ENCODE assay signal across 17 cellular contexts in the genomic region with DNA sequence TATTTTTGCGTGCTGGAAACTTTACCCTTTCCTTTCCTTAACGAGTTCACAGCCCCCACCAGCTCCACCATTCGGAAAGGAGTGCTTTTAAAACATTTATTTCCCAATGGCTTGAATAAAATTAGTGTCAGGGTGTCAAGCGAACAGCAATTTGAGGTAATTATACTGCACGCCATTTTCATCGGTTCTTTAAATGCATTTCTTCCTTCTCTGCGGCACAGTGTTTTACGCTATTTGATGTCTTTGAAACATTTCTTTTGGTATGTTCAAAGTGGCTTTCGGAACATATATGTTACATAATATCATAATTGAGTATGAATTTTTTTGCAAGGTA. TPM values are rescaled to one million over a fixed set of nuclear protein-coding genes. Genes with fewer than 3 reads are reported as not detected.
DNase-seq lines count a peak whose midpoint lies in the region; ATAC-seq, FAIRE-seq and TF ChIP-seq lines count a peak whose summit lies in the region.
"Had no signal": no experiment of that assay in that cellular context is flagged by ENCODE, and none has a peak within 500 bp of the region (broad histone marks: within the 10 kb centered on the region; RNA-seq: fewer than 3 reads in every experiment).

No MANE protein-coding gene starts in this region.

- FAIRE-seq in astrocyte (lab: Jason Lieb, UNC) = no peak
- FAIRE-seq: TTC549 had no signal

- H3K79me2 ChIP-seq in astrocyte (ENCODE audit: insufficient read depth, low read length) = no peaks in the 10 kb centered on the region
- H3K79me2 ChIP-seq: parathyroid adenoma had no signal

- H3K27ac Mint-ChIP-seq in HFFc6 = no peak overlapping the region
- H3K27ac Mint-ChIP-seq in astrocyte (ENCODE audit: unreplicated experiment) = no peak overlapping the region
- H3K27ac Mint-ChIP-seq in progenitor cell of endocrine pancreas = no peak overlapping the region
- H3K27ac Mint-ChIP-seq: activated CD4-positive, alpha-beta memory T cell treated with anti-CD3 and anti-CD28 coated beads for 36 hours; activated T-cell treated with anti-CD3 and anti-CD28 coated beads, Interleukin-2, amount 50 U/mL, for 72 hours; CD4-positive, alpha-beta T cell had no signal

- peaks cover 18% of the 10 kb centered on the region for H3K4me1 ChIP-seq in astrocyte (ENCODE audit: insufficient read depth, low read length)
- H3K4me1 ChIP-seq: parathyroid adenoma, SJSA1 had no signal

- H2AFZ ChIP-seq in astrocyte (ENCODE audit: low read depth, low read length) = peak overlapping the region; percentile 38
- H2AFZ ChIP-seq: parathyroid adenoma had no signal

- TF ChIP-seq CTCF in HFFc6 (IDR thresholded peaks at IDR 0.05) (no peak), astrocyte (IDR thresholded peaks at IDR 0.05; ENCODE audit: insufficient read depth, low read depth, low read length) (no peak), progenitor cell of endocrine pancreas (IDR thresholded peaks at IDR 0.05; ENCODE audit: unreplicated experiment) (no peak)

- no peak overlapping the region for H3K27ac ChIP-seq in astrocyte (ENCODE audit: low read depth, low read length)
- H3K27ac ChIP-seq: parathyroid adenoma, SJSA1 had no signal

- peaks cover 25% of the 10 kb centered on the region for H3K27me3 ChIP-seq in astrocyte (ENCODE audit: insufficient read depth, low read length)
- H3K27me3 ChIP-seq: SJSA1 had no signal

- H3K4me3 ChIP-seq in astrocyte (ENCODE audit: insufficient read depth, low read depth, low read length) (peak overlapping the region; percentile 73), iPS-11a (ENCODE audit: low read depth, low read length) (peak overlapping the region; percentile 56)
- H3K4me3 ChIP-seq: SJSA1 had no signal

- no peaks in the 10 kb centered on the region for H4K20me1 ChIP-seq in astrocyte (ENCODE audit: insufficient read depth, low read length)

- H3K36me3 Mint-ChIP-seq in HFFc6 (ENCODE audit: low read depth) = peaks cover 18% of the 10 kb centered on the region
- peaks cover 8% of the 10 kb centered on the region for H3K36me3 Mint-ChIP-seq in astrocyte (ENCODE audit: low read depth, unreplicated experiment)
- H3K36me3 Mint-ChIP-seq in progenitor cell of endocrine pancreas (ENCODE audit: insufficient read depth) = no peaks in the 10 kb centered on the region
- H3K36me3 Mint-ChIP-seq: activated CD4-positive, alpha-beta memory T cell treated with anti-CD3 and anti-CD28 coated beads for 36 hours had no signal

- no peak overlapping the region for H3K9ac ChIP-seq in astrocyte (ENCODE audit: low read length)
- H3K9ac ChIP-seq: parathyroid adenoma had no signal

- no peak for DNase-seq in HFFc6
- no peak for DNase-seq in astrocyte (ENCODE audit: low read depth)
- no peak for DNase-seq in progenitor cell of endocrine pancreas (ENCODE audit: low spot score, unreplicated experiment)
- DNase-seq in NCI-H146 treated with DMSO at 0.1 percent for 48 hours (lab: John Stamatoyannopoulos, UW; ENCODE audit: unreplicated experiment) = no peak
- no peak for DNase-seq in germinal center (ENCODE audit: low spot score)
- DNase-seq: CD4-positive, alpha-beta T cell; effector CD8-positive, alpha-beta T cell; GOT3 had no signal

- H3K27me3 Mint-ChIP-seq in HFFc6 (ENCODE audit: insufficient read depth) = peaks cover 7% of the 10 kb centered on the region; the same call in 1 of the 2 replicates
- H3K27me3 Mint-ChIP-seq in astrocyte (ENCODE audit: low read depth, unreplicated experiment) = peaks cover 22% of the 10 kb centered on the region
- H3K27me3 Mint-ChIP-seq in progenitor cell of endocrine pancreas = peaks cover 75% of the 10 kb centered on the region

- H3K9me3 Mint-ChIP-seq in HFFc6 = peaks cover 9% of the 10 kb centered on the region; the same call in 1 of the 2 replicates
- H3K9me3 Mint-ChIP-seq in astrocyte (ENCODE audit: unreplicated experiment) = peaks cover 5% of the 10 kb centered on the region
- H3K9me3 Mint-ChIP-seq in progenitor cell of endocrine pancreas (ENCODE audit: low read depth) = no peaks in the 10 kb centered on the region
- H3K9me3 Mint-ChIP-seq: activated CD4-positive, alpha-beta memory T cell treated with anti-CD3 and anti-CD28 coated beads for 36 hours; CD4-positive, alpha-beta T cell had no signal

- no peaks in the 10 kb centered on the region for H3K36me3 ChIP-seq in astrocyte (ENCODE audit: insufficient read depth, low read length)
- H3K36me3 ChIP-seq: SJSA1 had no signal

- peaks cover 74% of the 10 kb centered on the region for H3K4me1 Mint-ChIP-seq in HFFc6 (ENCODE audit: low read depth)
- H3K4me1 Mint-ChIP-seq in astrocyte (ENCODE audit: low read depth, unreplicated experiment) = peaks cover 2% of the 10 kb centered on the region
- H3K4me1 Mint-ChIP-seq in progenitor cell of endocrine pancreas (ENCODE audit: low read depth) = peaks cover 9% of the 10 kb centered on the region

- H3K4me2 ChIP-seq in astrocyte (ENCODE audit: low read length) = peak overlapping the region; percentile 93

- H3K4me3 Mint-ChIP-seq in HFFc6 (peak overlapping the region; percentile 90), astrocyte (ENCODE audit: unreplicated experiment) (peak overlapping the region; percentile 82), progenitor cell of endocrine pancreas (ENCODE audit: low read depth) (peak overlapping the region; percentile 66)
- H3K4me3 Mint-ChIP-seq: activated CD4-positive, alpha-beta memory T cell treated with anti-CD3 and anti-CD28 coated beads for 36 hours; CD4-positive, alpha-beta T cell had no signal

- ATAC-seq in GM19351 (IDR thresholded peaks at IDR 0.05; ENCODE audit: unreplicated experiment) (no peak), GM18498 (IDR thresholded peaks at IDR 0.05; ENCODE audit: unreplicated experiment) (no peak)
- ATAC-seq: stimulated activated naive CD8-positive, alpha-beta T cell treated with anti-CD3 and anti-CD28 coated beads, Interleukin-15, Interleukin-2, amounts not matched to agents 100 U/mL and 50 U/mL, for 24 hours had no signal

- H3K9me3 ChIP-seq in astrocyte (ENCODE audit: insufficient read depth, low read depth, low read length) = no peaks in the 10 kb centered on the region

RNA-seq across cellular contexts. Expression of gene SLITRK1, which starts 0.3 kb away (rescaled TPM):
- 10 to 100 TPM in 5 of 6 experiments, 1 to 10 TPM in 1; 9.1 to 23.2 (median 11.1) TPM for total RNA-seq in HFFc6 (2021; fragmentation: NEBNext Ultra II Directional; extraction: Animal tissue kit (Norgen Biotek cat#: 25700))
- total RNA-seq in astrocyte (2.3 and 3.1 TPM in 2 replicates), progenitor cell of endocrine pancreas (0.27 and 0.55 TPM in 2 replicates)
- total RNA-seq: activated CD4-positive, alpha-beta memory T cell treated with anti-CD3 and anti-CD28 coated beads for 36 hours; activated T-cell treated with anti-CD3 and anti-CD28 coated beads, Interleukin-2, amount 50 U/mL, for 72 hours; CD4-positive, alpha-beta T cell; SJSA1 had no signal
